ENCODE assay signal across 32 cellular contexts in genomic region chr10:133614830-133615580, GRCh38. TPM values are rescaled to one million over a fixed set of nuclear protein-coding genes. Genes with fewer than 3 reads are reported as not detected.
DNase-seq lines count a peak whose midpoint lies in the region; ATAC-seq, FAIRE-seq and TF ChIP-seq lines count a peak whose summit lies in the region.
"Had no signal": no experiment of that assay in that cellular context is flagged by ENCODE, and none has a peak within 500 bp of the region (broad histone marks: within the 10 kb centered on the region; RNA-seq: fewer than 3 reads in every experiment).

No MANE protein-coding gene starts in this region.

- no peak for FAIRE-seq in pancreas (lab: Jason Lieb, UNC)
- FAIRE-seq: A549, small intestine had no signal

- WGBS in pancreas, 2 donors: 76 to 83% methylated on average over 10 of the region's 10 CpGs

- H3K9me3 ChIP-seq in pancreas: no peaks in the 10 kb centered on the region
- H3K9me3 ChIP-seq: A549 had no signal

- ATAC-seq in pancreas: peak; percentile 17 to 77 (median 47)
- no peak for ATAC-seq in GM18909 (IDR thresholded peaks at IDR 0.05; ENCODE audit: poor library complexity, unreplicated experiment)
- ATAC-seq: A549; activated CD8-positive, alpha-beta T cell treated with anti-CD3 and anti-CD28 coated beads for 36 hours; CD8-positive, alpha-beta T cell; foreskin keratinocyte; left lobe of liver; natural killer cell; PC-3 had no signal

- peak; percentile 1 for DNase-seq in NCI-H748 (lab: John Stamatoyannopoulos, UW; ENCODE audit: unreplicated experiment)
- no peak for DNase-seq in NCI-H748 treated with DMSO at 0.1 percent for 48 hours (lab: John Stamatoyannopoulos, UW)
- peak; percentile 20 for DNase-seq in NAMALWA (ENCODE audit: low spot score)
- peak; percentile 66 for DNase-seq in RPMI8226
- peak in 5 of 6 donors; percentile 53 to 86 (median 83) for DNase-seq in pancreas
- no peak for DNase-seq in NK-92 treated with Interleukin-12 subunit alpha and Interleukin-12 subunit beta, amount 100 ng/mL, for 24 hours (lab: John Stamatoyannopoulos, UW)
- DNase-seq in HT-29 (ENCODE audit: low spot score): no peak
- DNase-seq: activated CD4-positive, CD25-positive, alpha-beta regulatory T cell treated with anti-CD3 and anti-CD28 coated beads, Interleukin-2, amount 50 U/mL, for 72 hours; activated CD8-positive, alpha-beta T cell treated with anti-CD3 and anti-CD28 coated beads for 36 hours; activated effector memory CD4-positive, alpha-beta T cell treated with anti-CD3 and anti-CD28 coated beads, Interleukin-2, amount 50 U/mL, for 16 hours; CD8-positive, alpha-beta T cell; cerebellar nuclear complex; effector CD4-positive, alpha-beta T cell; erythroblast; foreskin keratinocyte; GM23248; natural killer cell; NCI-H526 treated with DMSO at 0.1 percent for 48 hours; PC-3; small intestine; stimulated activated CD4-positive, alpha-beta T cell treated with anti-CD3 and anti-CD28 coated beads, Interleukin-1b, Interleukin-23, amount 100 ng/mL, for 48 hours had no signal

- no peaks in the 10 kb centered on the region for H3K27me3 ChIP-seq in pancreas
- H3K27me3 ChIP-seq: foreskin keratinocyte, hepatocyte, SJSA1 had no signal

- TF ChIP-seq CTCF in pancreas (IDR thresholded peaks at IDR 0.05): no peak

- no peak overlapping the region for H3K4me3 ChIP-seq in pancreas
- H3K4me3 ChIP-seq: A549, GM23248, hepatocyte, SJSA1 had no signal

- intact Hi-C loops in pancreas (cut with DNase I): no loop called here

- H3K36me3 ChIP-seq in pancreas: no peaks in the 10 kb centered on the region
- H3K36me3 ChIP-seq: SJSA1 had no signal

- no peak overlapping the region for H3K27ac ChIP-seq in pancreas
- H3K27ac ChIP-seq: A549, foreskin keratinocyte, GM23248, hepatocyte, KMS-11, SJSA1 had no signal

- H3K4me1 ChIP-seq in pancreas: no peaks in the 10 kb centered on the region
- H3K4me1 ChIP-seq: A549, foreskin keratinocyte, SJSA1 had no signal

RNA-seq across cellular contexts. Expression of gene FRG2B, which starts 11.6 kb away (rescaled TPM):
- not detected for total RNA-seq in pancreas
- polyA plus RNA-seq in pancreas: not detected
- total RNA-seq in HT-29 (2014; rRNA removed; shearing (Covaris generic)): not detected in 2 replicates
- total RNA-seq: activated CD8-positive, alpha-beta T cell treated with anti-CD3 and anti-CD28 coated beads for 36 hours; CD8-positive, alpha-beta T cell; foreskin keratinocyte; GM23248; hepatocyte; left lobe of liver; natural killer cell; omental fat pad; PC-3; renal cortical epithelial cell; SJSA1; subcutaneous adipose tissue; T-helper 1 cell treated with Interleukin-12 subunit alpha and Interleukin-12 subunit beta and Interleukin-4 antibody, amounts not matched to agents 30 ng/mL and 1 ng/mL, for 36 hours; urinary bladder had no signal
- polyA plus RNA-seq: foreskin keratinocyte, GM23248, hepatocyte, small intestine, urinary bladder had no signal

RNA-seq across cellular contexts. Expression of gene SYCE1, which starts 49.6 kb away (rescaled TPM):
- total RNA-seq in pancreas: 1 to 10 TPM in 2 of 6 donors, under 1 TPM in 4; 0.69 to 1.7 (median 0.98) TPM
- polyA plus RNA-seq in pancreas: 1 to 10 TPM; 5.3 to 8.3 TPM
- not detected in 2 replicates for total RNA-seq in HT-29 (2014; rRNA removed; shearing (Covaris generic))
- total RNA-seq: activated CD8-positive, alpha-beta T cell treated with anti-CD3 and anti-CD28 coated beads for 36 hours; GM23248; hepatocyte; PC-3; SJSA1; urinary bladder had no signal
- polyA plus RNA-seq: A549, foreskin keratinocyte, GM23248, urinary bladder had no signal

Comparison
In these comparisons a context has a peak if more than half of its experiments do, and no peak if none do; other contexts are left out.
1. DNase-seq: peak in NCI-H748 (single experiment), NAMALWA (single experiment), RPMI8226 (single experiment) and pancreas (5 of 6); none in NCI-H748 treated with DMSO at 0.1 percent for 48 hours (single experiment), NK-92 treated with Interleukin-12 subunit alpha and Interleukin-12 subunit beta, amount 100 ng/mL, for 24 hours (single experiment) and HT-29 (single experiment).